In the genomic region with DNA sequence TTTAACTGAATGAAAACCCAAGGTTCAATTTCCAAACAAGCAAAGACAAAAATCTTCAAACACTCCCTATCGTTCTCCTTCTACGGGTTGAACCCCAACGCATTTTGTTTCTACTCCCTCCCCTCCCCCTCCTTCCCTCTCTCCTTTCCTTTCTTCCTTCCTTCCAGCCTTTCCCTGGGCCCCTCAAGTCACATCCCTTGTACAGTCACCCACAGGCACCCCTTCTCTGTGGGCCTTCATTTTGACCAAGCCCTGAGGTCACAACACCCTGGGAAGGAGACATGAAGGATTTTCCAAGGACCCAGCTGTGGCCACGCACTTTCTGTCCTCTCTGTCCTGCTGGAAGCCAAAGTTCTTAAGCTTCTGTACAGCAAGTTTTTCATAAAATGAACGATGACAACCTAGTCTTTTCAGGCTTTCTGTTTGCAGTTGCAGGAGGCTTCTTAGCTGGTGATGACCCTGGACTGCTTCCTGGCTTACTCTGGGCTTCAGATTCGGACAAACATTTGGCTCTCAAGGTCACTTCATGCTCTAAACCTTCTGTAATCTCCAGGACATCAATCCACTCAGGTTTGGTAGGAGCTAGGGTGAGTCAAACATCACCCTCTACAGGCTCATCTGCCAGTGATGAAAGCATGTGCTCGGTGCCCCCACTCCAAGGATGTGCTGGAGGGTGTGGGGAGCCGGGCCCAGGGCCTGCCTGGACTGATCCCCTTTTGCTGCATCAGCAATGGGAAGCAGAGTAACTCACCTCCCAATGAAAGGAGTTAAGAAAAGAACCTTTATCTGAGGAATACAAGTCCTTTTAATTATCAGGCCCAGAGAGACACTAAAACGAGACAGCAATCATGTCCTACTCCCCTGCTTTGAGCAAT, we compare ENCODE assay signal across 25 cellular contexts. TPM values are rescaled to one million over a fixed set of nuclear protein-coding genes. Genes with fewer than 3 reads are reported as not detected.
"Had no signal": no experiment of that assay in that cellular context is flagged by ENCODE, and none has a peak within 500 bp of the region (broad histone marks: within the 10 kb centered on the region; RNA-seq: fewer than 3 reads in every experiment).

No MANE protein-coding gene starts in this region.

- H3K9me3 Mint-ChIP-seq: activated naive CD4-positive, alpha-beta T cell treated with anti-CD3 and anti-CD28 coated beads for 36 hours; WTC11 had no signal

- DNase-seq: activated CD4-positive, alpha-beta T cell treated with anti-CD3 and anti-CD28 coated beads for 48 hours; activated CD4-positive, alpha-beta T cell treated with anti-CD3 and anti-CD28 coated beads, Interleukin-2, amount 50 U/mL, for 4 hours; activated CD4-positive, CD25-positive, alpha-beta regulatory T cell treated with anti-CD3 and anti-CD28 coated beads, Interleukin-2, amount 50 U/mL, for 72 hours; activated CD8-positive, alpha-beta memory T cell treated with anti-CD3 and anti-CD28 coated beads, Interleukin-2, amount 50 U/mL, for 48 hours; activated CD8-positive, alpha-beta T cell treated with anti-CD3 and anti-CD28 coated beads, Interleukin-2, amount 10 ng/mL, durations not matched to agents 7 days and 5 days; activated effector memory CD4-positive, alpha-beta T cell treated with anti-CD3 and anti-CD28 coated beads, Interleukin-2, amount 50 U/mL, for 16 hours; activated naive CD4-positive, alpha-beta T cell treated with anti-CD3 and anti-CD28 coated beads for 36 hours; activated T-cell treated with anti-CD3 and anti-CD28 coated beads, Interleukin-2, amount 50 U/mL, for 1 hour; anterior cingulate cortex; caudate nucleus; MG63; MV-4-11; NCI-H1092 treated with DMSO at 0.1 percent for 48 hours; NCI-H1417 treated with DMSO at 0.1 percent for 48 hours; NCI-H1694 treated with DMSO at 0.1 percent for 48 hours; NCI-H2029 treated with DMSO at 0.1 percent for 48 hours; NCI-H510A treated with DMSO at 0.1 percent for 48 hours; NCI-H69; PC-3; SIG-M5; T-helper 17 cell; T-helper 9 cell had no signal

- H3K27ac ChIP-seq: KMS-11 had no signal

- ATAC-seq: activated CD8-positive, alpha-beta T cell treated with anti-CD3 and anti-CD28 coated beads, Interleukin-2, amount 10 ng/mL, durations not matched to agents 7 days and 5 days; PC-3; T-helper 17 cell; WTC11 had no signal

- H3K9me3 ChIP-seq: MG63 had no signal

- H3K4me3 Mint-ChIP-seq: activated CD8-positive, alpha-beta T cell treated with anti-CD3 and anti-CD28 coated beads, Interleukin-2, amount 10 ng/mL, durations not matched to agents 7 days and 5 days; activated naive CD4-positive, alpha-beta T cell treated with anti-CD3 and anti-CD28 coated beads for 36 hours; activated naive CD8-positive, alpha-beta T cell; T-helper 17 cell; WTC11 had no signal

- H3K4me3 ChIP-seq: MG63 had no signal

- H3K9ac ChIP-seq: KMS-11 had no signal

- H3K36me3 ChIP-seq: MG63 had no signal

- H3K36me3 Mint-ChIP-seq: WTC11 had no signal

- H3K4me2 ChIP-seq: KMS-11 had no signal

- H3K27ac Mint-ChIP-seq: activated CD8-positive, alpha-beta T cell treated with anti-CD3 and anti-CD28 coated beads, Interleukin-2, amount 10 ng/mL, durations not matched to agents 7 days and 5 days; activated naive CD8-positive, alpha-beta T cell; T-helper 17 cell; WTC11 had no signal

- H3K27me3 ChIP-seq: MG63 had no signal

RNA-seq across cellular contexts. Expression of a gene that starts 25.6 kb away (rescaled TPM):
- total RNA-seq: activated CD8-positive, alpha-beta T cell treated with anti-CD3 and anti-CD28 coated beads, Interleukin-2, amount 10 ng/mL, durations not matched to agents 7 days and 5 days; activated naive CD4-positive, alpha-beta T cell treated with anti-CD3 and anti-CD28 coated beads for 36 hours; PC-3; T-helper 17 cell; WTC11 had no signal
